1 cellular context compared by ENCODE assay signal in the genomic region with DNA sequence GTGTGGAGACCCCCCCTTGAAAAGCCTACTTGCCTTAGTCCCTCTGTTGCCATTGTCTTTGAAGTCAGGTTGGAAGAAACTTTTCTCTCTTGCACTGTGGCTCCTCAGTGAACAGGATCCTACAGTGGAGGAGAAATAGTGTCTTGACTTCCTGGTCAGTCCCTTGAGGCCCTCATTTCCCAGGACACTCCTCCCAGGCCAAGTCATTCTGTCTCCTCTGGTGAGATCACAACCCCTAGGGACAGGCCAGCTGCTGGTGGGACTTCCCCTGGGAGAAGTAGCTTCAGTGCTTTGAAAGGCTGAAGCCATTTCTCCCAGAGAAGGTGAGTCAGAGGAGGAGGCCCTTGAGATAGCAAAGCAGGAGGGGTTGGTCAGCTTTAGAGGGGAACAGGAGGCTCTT.
TF ChIP-seq lines count a peak whose summit lies in the region.

No MANE protein-coding gene starts in this region.

TF ChIP-seq in HepG2, 621 proteins besides CTCF, POLR2A, EP300 and RAD21 (continued from another document):
- TF ChIP-seq, protein P1, sequence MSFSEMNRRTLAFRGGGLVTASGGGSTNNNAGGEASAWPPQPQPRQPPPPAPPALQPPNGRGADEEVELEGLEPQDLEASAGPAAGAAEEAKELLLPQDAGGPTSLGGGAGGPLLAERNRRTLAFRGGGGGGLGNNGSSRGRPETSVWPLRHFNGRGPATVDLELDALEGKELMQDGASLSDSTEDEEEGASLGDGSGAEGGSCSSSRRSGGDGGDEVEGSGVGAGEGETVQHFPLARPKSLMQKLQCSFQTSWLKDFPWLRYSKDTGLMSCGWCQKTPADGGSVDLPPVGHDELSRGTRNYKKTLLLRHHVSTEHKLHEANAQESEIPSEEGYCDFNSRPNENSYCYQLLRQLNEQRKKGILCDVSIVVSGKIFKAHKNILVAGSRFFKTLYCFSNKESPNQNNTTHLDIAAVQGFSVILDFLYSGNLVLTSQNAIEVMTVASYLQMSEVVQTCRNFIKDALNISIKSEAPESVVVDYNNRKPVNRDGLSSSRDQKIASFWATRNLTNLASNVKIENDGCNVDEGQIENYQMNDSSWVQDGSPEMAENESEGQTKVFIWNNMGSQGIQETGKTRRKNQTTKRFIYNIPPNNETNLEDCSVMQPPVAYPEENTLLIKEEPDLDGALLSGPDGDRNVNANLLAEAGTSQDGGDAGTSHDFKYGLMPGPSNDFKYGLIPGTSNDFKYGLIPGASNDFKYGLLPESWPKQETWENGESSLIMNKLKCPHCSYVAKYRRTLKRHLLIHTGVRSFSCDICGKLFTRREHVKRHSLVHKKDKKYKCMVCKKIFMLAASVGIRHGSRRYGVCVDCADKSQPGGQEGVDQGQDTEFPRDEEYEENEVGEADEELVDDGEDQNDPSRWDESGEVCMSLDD (CRISPR knock-in tag; IDR thresholded peaks at IDR 0.05; ENCODE audit: borderline replicate concordance): no peak
- TF ChIP-seq, protein P2, sequence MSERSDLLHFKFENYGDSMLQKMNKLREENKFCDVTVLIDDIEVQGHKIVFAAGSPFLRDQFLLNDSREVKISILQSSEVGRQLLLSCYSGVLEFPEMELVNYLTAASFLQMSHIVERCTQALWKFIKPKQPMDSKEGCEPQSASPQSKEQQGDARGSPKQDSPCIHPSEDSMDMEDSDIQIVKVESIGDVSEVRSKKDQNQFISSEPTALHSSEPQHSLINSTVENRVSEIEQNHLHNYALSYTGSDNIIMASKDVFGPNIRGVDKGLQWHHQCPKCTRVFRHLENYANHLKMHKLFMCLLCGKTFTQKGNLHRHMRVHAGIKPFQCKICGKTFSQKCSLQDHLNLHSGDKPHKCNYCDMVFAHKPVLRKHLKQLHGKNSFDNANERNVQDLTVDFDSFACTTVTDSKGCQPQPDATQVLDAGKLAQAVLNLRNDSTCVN (CRISPR knock-in tag; IDR thresholded peaks at IDR 0.05; ENCODE audit: borderline replicate concordance): no peak
- TF ChIP-seq GABPB1 (CRISPR knock-in tag; IDR thresholded peaks at IDR 0.05) (no peak), ZNF138 (CRISPR knock-in tag; IDR thresholded peaks at IDR 0.05; ENCODE audit: low read depth) (no peak), ZNF558 (CRISPR knock-in tag; IDR thresholded peaks at IDR 0.05; ENCODE audit: borderline replicate concordance) (no peak), ZNF841 (CRISPR knock-in tag; IDR thresholded peaks at IDR 0.05; ENCODE audit: borderline replicate concordance) (no peak), ZNF180 (CRISPR knock-in tag; IDR thresholded peaks at IDR 0.05; ENCODE audit: borderline replicate concordance, low read depth) (no peak), ZNF496 (CRISPR knock-in tag; IDR thresholded peaks at IDR 0.05; ENCODE audit: insufficient replicate concordance) (no peak), ZNF367 (CRISPR knock-in tag; IDR thresholded peaks at IDR 0.05; ENCODE audit: borderline replicate concordance) (no peak), ARHGAP35 (CRISPR knock-in tag; IDR thresholded peaks at IDR 0.05; ENCODE audit: borderline replicate concordance) (no peak), ZNF546 (CRISPR knock-in tag; conservative IDR thresholded peaks at IDR 0.05) (no peak), XRCC5 (optimal IDR thresholded peaks at IDR 0.05; ENCODE audit: low read length) (no peak), ZNF629 (CRISPR knock-in tag; conservative IDR thresholded peaks at IDR 0.05) (no peak)
